Comparison of ENCODE assay signal across 23 cellular contexts in genomic region chr17:7367083-7367482, GRCh38. TPM values are rescaled to one million over a fixed set of nuclear protein-coding genes. Genes with fewer than 3 reads are reported as not detected.
A peak's percentile ranks its signal among the peaks of the same experiment; 100 is the strongest.
DNase-seq lines count a peak whose midpoint lies in the region; ATAC-seq, FAIRE-seq and TF ChIP-seq lines count a peak whose summit lies in the region.
"Had no signal": no experiment of that assay in that cellular context is flagged by ENCODE, and none has a peak within 500 bp of the region (broad histone marks: within the 10 kb centered on the region; RNA-seq: fewer than 3 reads in every experiment).

No MANE protein-coding gene starts in this region.

- H3K4me1 Mint-ChIP-seq in H9, result peaks cover 6 to 24% of the 10 kb centered on the region in 2 experiments
- H3K4me1 Mint-ChIP-seq: CD4-positive, CD25-positive, alpha-beta regulatory T cell; CD8-positive, alpha-beta memory T cell had no signal

- H3K23me2 ChIP-seq in H9 (ENCODE audit: insufficient read length, low read depth, low read length, poor library complexity, severe bottlenecking) (no peaks in the 10 kb centered on the region), H1 (ENCODE audit: low read depth, low read length) (no peaks in the 10 kb centered on the region)

- no CpG with 5 or more reads among the region's 8 CpGs for WGBS in H9 (ENCODE audit: extremely low coverage, insufficient read length, low lambda C conversion rate)
- 63% methylated on average over 7 of the region's 8 CpGs; no CpG with 5 or more reads in 1 of the 2 experiments for WGBS in H1 (ENCODE audit: extremely low coverage in 1 of 2, insufficient coverage in 1 of 2, insufficient read length in 1 of 2, insufficient replicate concordance in 2 of 2, low coverage in 1 of 2, low lambda C conversion rate in 2 of 2, missing lambda C conversion rate in 1 of 2), 2 experiments

- TF ChIP-seq RAD21 in H1 (IDR thresholded peaks at IDR 0.05 in 1 of 2, conservative IDR thresholded peaks at IDR 0.05 in 1 of 2; ENCODE audit: low read depth in 2 of 2, low read length in 2 of 2), result no peak

- H3K18ac ChIP-seq in H9 (ENCODE audit: insufficient read length, low read depth, low read length) (no peak overlapping the region), H1 (ENCODE audit: extremely low read depth, low read length) (no peak overlapping the region; the same call in 1 of the 2 replicates)

- no peak overlapping the region for H2AK5ac ChIP-seq in H9 (ENCODE audit: insufficient read length, low read length)
- no peak overlapping the region for H2AK5ac ChIP-seq in H1 (ENCODE audit: low read depth, low read length)

- no peaks in the 10 kb centered on the region for H3K36me3 ChIP-seq in H1 (ENCODE audit: control insufficient read depth in 2 of 4, insufficient read depth in 4 of 4, low read length in 3 of 4)
- H3K36me3 ChIP-seq in lower lobe of right lung, result no peaks in the 10 kb centered on the region
- H3K36me3 ChIP-seq in brain microvascular endothelial cell (replicated peaks), result no peaks in the 10 kb centered on the region
- no peaks in the 10 kb centered on the region for H3K36me3 ChIP-seq in WERI-Rb-1
- H3K36me3 ChIP-seq: BE2C had no signal

- H2BK15ac ChIP-seq in H9 (ENCODE audit: low read depth, low read length) (no peak overlapping the region), H1 (ENCODE audit: low read length) (no peak overlapping the region)

- no peak overlapping the region for H4K5ac ChIP-seq in H9 (ENCODE audit: insufficient read length, low read depth, low read length)
- no peak overlapping the region for H4K5ac ChIP-seq in H1 (ENCODE audit: insufficient read length, low read depth, low read length)

- H2AFZ ChIP-seq in H9 (ENCODE audit: low read length), result no peak overlapping the region
- no peak overlapping the region for H2AFZ ChIP-seq in H1 (ENCODE audit: low read length)
- H2AFZ ChIP-seq: GM23248 had no signal

- H3K27me3 ChIP-seq in H9 (ENCODE audit: insufficient read depth, low read length) (no peaks in the 10 kb centered on the region), H1 (replicated peaks in 1 of 4; ENCODE audit: control insufficient read depth in 3 of 4, extremely low read depth in 1 of 4, insufficient read depth in 3 of 4, low read length in 3 of 4) (no peaks in the 10 kb centered on the region), lower lobe of right lung (ENCODE audit: low read depth) (no peaks in the 10 kb centered on the region), brain microvascular endothelial cell (replicated peaks) (no peaks in the 10 kb centered on the region), WERI-Rb-1 (ENCODE audit: insufficient read depth, low read depth, severe bottlenecking) (no peaks in the 10 kb centered on the region)
- H3K27me3 ChIP-seq: BE2C had no signal

- no peak overlapping the region for H3K9ac ChIP-seq in H9 (ENCODE audit: extremely low read depth, insufficient read length, low read length)
- H3K9ac ChIP-seq in H1 (replicated peaks in 1 of 4; ENCODE audit: extremely low read depth in 1 of 4, low read depth in 3 of 4, low read length in 3 of 4), result peak overlapping the region in 1 of 4 experiments; percentile 32; a peak in 1 of 7 replicates
- H3K9ac ChIP-seq: GM23248 had no signal

- no peak overlapping the region for H3K56ac ChIP-seq in H9 (ENCODE audit: insufficient read length, low read depth, low read length)
- no peak overlapping the region for H3K56ac ChIP-seq in H1 (replicated peaks; ENCODE audit: insufficient read length, low read depth, low read length)

- H3K4me2 ChIP-seq in H9 (ENCODE audit: insufficient read depth, insufficient read length, low read length) (no peak overlapping the region), H1 (ENCODE audit: insufficient read depth in 1 of 2, low read depth in 2 of 2, low read length in 2 of 2) (no peak overlapping the region)

- no peak overlapping the region for H3K4me3 ChIP-seq in H1 (ENCODE audit: extremely low read depth in 1 of 4, insufficient read depth in 2 of 4, low read depth in 3 of 4, low read length in 4 of 4)
- no peak overlapping the region for H3K4me3 ChIP-seq in lower lobe of right lung
- H3K4me3 ChIP-seq in brain microvascular endothelial cell (ENCODE audit: low read depth, low read length), result no peak overlapping the region
- H3K4me3 ChIP-seq in WERI-Rb-1 (ENCODE audit: low read depth, low read length), result no peak overlapping the region
- H3K4me3 ChIP-seq: GM23248 had no signal

- CTCF ChIA-PET in H1 (lab: Charles Lee; ENCODE audit: partially characterized antibody), result interaction anchor here (1.0 to 1.1 kb wide), 2 partner anchors 11 to 19 kb away, joined by 3 read pairs; no protein-coding TSS in a partner anchor

- in situ Hi-C loops in brain microvascular endothelial cell (cut with HindIII; ENCODE audit: low pct_ligation_motif_present, low sequenced_read_pairs), result no loop called here

- no peak overlapping the region for H2BK5ac ChIP-seq in H9 (ENCODE audit: insufficient read length, low read length)
- no peak overlapping the region for H2BK5ac ChIP-seq in H1 (ENCODE audit: low read depth, low read length)

- no peaks in the 10 kb centered on the region for H3K36me3 Mint-ChIP-seq in H9 (ENCODE audit: insufficient read depth in 1 of 3, low read depth in 3 of 3)
- H3K36me3 Mint-ChIP-seq: CD4-positive, CD25-positive, alpha-beta regulatory T cell; CD8-positive, alpha-beta memory T cell had no signal

- TF ChIP-seq POLR2A in H1 (IDR thresholded peaks at IDR 0.05; ENCODE audit: control extremely low read depth in 1 of 2, low read depth in 2 of 2, low read length in 2 of 2), result no peak

- H4K20me1 ChIP-seq in H9 (ENCODE audit: control insufficient read depth, insufficient read depth, insufficient read length) (no peaks in the 10 kb centered on the region), H1 (replicated peaks in 1 of 2; ENCODE audit: control insufficient read depth in 1 of 2, insufficient read depth in 2 of 2, low read length in 2 of 2) (no peaks in the 10 kb centered on the region)

- no peak for TF ChIP-seq EP300 in H1 (IDR thresholded peaks at IDR 0.05; ENCODE audit: borderline replicate concordance in 1 of 2, low read depth in 2 of 2, low read length in 2 of 2)

- H3K4me1 ChIP-seq in H9 (ENCODE audit: insufficient read depth, low read length) (peaks cover 5% of the 10 kb centered on the region; the same call in 1 of the 2 replicates), H1 (replicated peaks in 1 of 4; ENCODE audit: control insufficient read depth in 3 of 4, insufficient read depth in 4 of 4, low read length in 3 of 4) (peaks cover 0 to 11% (median 4%) of the 10 kb centered on the region in 4 experiments; a peak in 5 of 7 replicates), lower lobe of right lung (no peaks in the 10 kb centered on the region)
- H3K4me1 ChIP-seq: BE2C had no signal

- no peaks in the 10 kb centered on the region for H3K9me3 Mint-ChIP-seq in H9
- H3K9me3 Mint-ChIP-seq: CD4-positive, CD25-positive, alpha-beta regulatory T cell; CD8-positive, alpha-beta memory T cell had no signal

- no peak overlapping the region for H2BK12ac ChIP-seq in H9 (ENCODE audit: insufficient read length, low read depth, low read length)
- peak overlapping the region; percentile 27; the same call in 1 of the 2 replicates for H2BK12ac ChIP-seq in H1 (ENCODE audit: low read depth, low read length)

- no peak for ATAC-seq in lower lobe of right lung

- no peak overlapping the region for H3K14ac ChIP-seq in H9 (ENCODE audit: insufficient read depth, low read length)
- H3K14ac ChIP-seq in H1 (ENCODE audit: insufficient read length), result no peak overlapping the region

- no peak for TF ChIP-seq CTCF in H9 (conservative IDR thresholded peaks at IDR 0.05)
- TF ChIP-seq CTCF in H1 (IDR thresholded peaks at IDR 0.05; ENCODE audit: control extremely low read depth in 1 of 3, insufficient read depth in 1 of 3, low read depth in 1 of 3, low read length in 3 of 3), result no peak
- no peak for TF ChIP-seq CTCF in lower lobe of right lung (IDR thresholded peaks at IDR 0.05)
- TF ChIP-seq CTCF in brain microvascular endothelial cell (IDR thresholded peaks at IDR 0.05; ENCODE audit: low read depth, low read length, missing control alignments), result no peak
- no peak for TF ChIP-seq CTCF in WERI-Rb-1 (IDR thresholded peaks at IDR 0.05; ENCODE audit: low read depth, low read length)

- H3T11ph ChIP-seq in H9 (ENCODE audit: low read length), result no peak overlapping the region

- H2BK120ac ChIP-seq in H9 (ENCODE audit: low read depth, low read length, poor library complexity, severe bottlenecking) (no peak overlapping the region), H1 (replicated peaks; ENCODE audit: low read depth, low read length) (no peak overlapping the region)

- H4K91ac ChIP-seq in H9 (ENCODE audit: insufficient read length, low read depth, low read length) (no peak overlapping the region), H1 (replicated peaks; ENCODE audit: insufficient read length, low read length) (no peak overlapping the region)

- H2BK20ac ChIP-seq in H9 (ENCODE audit: low read depth, low read length, poor library complexity, severe bottlenecking) (no peak overlapping the region), H1 (ENCODE audit: low read length) (no peak overlapping the region)

- peaks cover 6% of the 10 kb centered on the region; the same call in 1 of the 2 replicates for H3K27me3 Mint-ChIP-seq in H9 (ENCODE audit: low read depth)

- H3K79me1 ChIP-seq in H9 (ENCODE audit: insufficient read depth, low read depth, low read length, poor library complexity, severe bottlenecking), result no peaks in the 10 kb centered on the region
- H3K79me1 ChIP-seq in H1 (ENCODE audit: low read depth, low read length), result no peaks in the 10 kb centered on the region

- POLR2A ChIA-PET in H1 (lab: Charles Lee; ENCODE audit: partially characterized antibody), result interaction anchor here (0.8 to 2.7 kb wide), 3 partner anchors 12 to 214 kb away, joined by 3 to 10 read pairs (median 3); partner anchors contain the start of gene TMEM95

- H3K4me3 Mint-ChIP-seq in H9, result no peak overlapping the region; a peak in 1 of 5 replicates
- H3K4me3 Mint-ChIP-seq: CD4-positive, CD25-positive, alpha-beta regulatory T cell; CD8-positive, alpha-beta memory T cell had no signal

- FAIRE-seq in H1 (lab: Jason Lieb, UNC), result no peak
- FAIRE-seq: A204.1, G401.6, GM12891, GM19239 had no signal

- H3K9me3 ChIP-seq in H9 (ENCODE audit: control insufficient read depth, low read depth, low read length) (no peaks in the 10 kb centered on the region), H1 (ENCODE audit: insufficient read depth in 2 of 2, low read depth in 1 of 2, low read length in 1 of 2) (no peaks in the 10 kb centered on the region), lower lobe of right lung (no peaks in the 10 kb centered on the region), WERI-Rb-1 (ENCODE audit: severe bottlenecking) (no peaks in the 10 kb centered on the region)
- H3K9me3 ChIP-seq: BE2C had no signal

- DNase-seq in H9 (peak; percentile 74), H1 (ENCODE audit: low read depth in 1 of 2, low spot score in 2 of 2) (no peak), islet precursor cell (peak; percentile 50), lower lobe of right lung (no peak), brain microvascular endothelial cell (no peak), WERI-Rb-1 (no peak)
- DNase-seq: ACHN; BE2C; C1 segment of cervical spinal cord; CD4-positive, CD25-positive, alpha-beta regulatory T cell; CD8-positive, alpha-beta memory T cell; COR-L47; DMS 273 treated with DMSO at 0.1 percent for 48 hours; DMS53; DND-41; EL; GM23248; H7 had no signal

- peak overlapping the region in 1 of 3 experiments; percentile 67; a peak in 2 of 7 replicates for H3K27ac Mint-ChIP-seq in H9
- H3K27ac Mint-ChIP-seq: CD4-positive, CD25-positive, alpha-beta regulatory T cell had no signal

- H3K27ac ChIP-seq in H9 (ENCODE audit: insufficient read length, low read depth, low read length), result no peak overlapping the region
- H3K27ac ChIP-seq in H1 (ENCODE audit: low read depth, low read length), result no peak overlapping the region
- no peak overlapping the region for H3K27ac ChIP-seq in lower lobe of right lung
- no peak overlapping the region for H3K27ac ChIP-seq in brain microvascular endothelial cell
- H3K27ac ChIP-seq in WERI-Rb-1, result no peak overlapping the region
- H3K27ac ChIP-seq: GM23248 had no signal

- H3K23ac ChIP-seq in H9 (ENCODE audit: insufficient read length, low read depth, low read length), result no peak overlapping the region
- no peak overlapping the region for H3K23ac ChIP-seq in H1 (ENCODE audit: insufficient read length)

- H3K4ac ChIP-seq in H9 (ENCODE audit: low read depth, low read length) (no peak overlapping the region), H1 (replicated peaks; ENCODE audit: insufficient read length, low read depth, low read length) (peak overlapping the region; percentile 69)

- H4K8ac ChIP-seq in H9 (replicated peaks; ENCODE audit: insufficient read length, low read depth, low read length) (no peak overlapping the region), H1 (ENCODE audit: extremely low read depth, insufficient read depth, low read length) (0 out of 2 replicates have a peak overlapping the region, but pooled peaks have one; percentile 68)

- intact Hi-C loops in lower lobe of right lung (cut with DNase I), result no loop called here

- H3K79me2 ChIP-seq in H9 (ENCODE audit: insufficient read depth, low read length), result no peaks in the 10 kb centered on the region
- no peaks in the 10 kb centered on the region for H3K79me2 ChIP-seq in H1 (ENCODE audit: control insufficient read depth in 1 of 2, insufficient read depth in 2 of 2, low read length in 2 of 2)

RNA-seq across cellular contexts. Expression of gene TMEM95, which starts 12.1 kb away (rescaled TPM):
- total RNA-seq in H9 (2021) (not detected in 2 replicates), lower lobe of right lung (not detected)
- total RNA-seq in H1 (2021; fragmentation: NEBNext Ultra II Directional; extraction: Animal tissue kit (Norgen Biotek cat#: 25700)), result 0.38 TPM in 1 of 2 replicates, not detected in the other
- not detected in 2 replicates for polyA plus RNA-seq in H1 (2011; rRNA removed)
- polyA plus RNA-seq in H1 (2011; cell fraction: cytosol; rRNA removed), result not detected
- polyA plus RNA-seq in H1 (2011; cell fraction: nucleus; rRNA removed), result not detected
- not detected in 4 replicates for polyA plus RNA-seq in H1 (2012, experiment 1 of 2)
- not detected for polyA plus RNA-seq in H1 (2012, experiment 2 of 2)
- polyA plus RNA-seq in H1 (2013, experiment 1 of 2), result not detected
- not detected for polyA plus RNA-seq in H1 (2013, experiment 2 of 2)
- polyA minus RNA-seq in H1 (2011; rRNA and poly(A)+ RNA removed), result not detected in 2 replicates
- not detected for polyA minus RNA-seq in H1 (2011; cell fraction: cytosol; rRNA and poly(A)+ RNA removed)
- polyA minus RNA-seq in H1 (2011; cell fraction: nucleus; rRNA and poly(A)+ RNA removed), result not detected
- total RNA-seq: CD4-positive, CD25-positive, alpha-beta regulatory T cell; CD8-positive, alpha-beta memory T cell; GM23248; H7; HT-29 had no signal
- polyA plus RNA-seq: CD4-positive, CD25-positive, alpha-beta regulatory T cell; CD8-positive, alpha-beta memory T cell; GM23248 had no signal

RNA-seq across cellular contexts. Expression of gene TNK1, which starts 13.8 kb away (rescaled TPM):
- total RNA-seq in H9 (2021) (10.1 and 11.2 TPM in 2 replicates), lower lobe of right lung (4.1 TPM)
- 7.6 and 8.7 TPM in 2 replicates for total RNA-seq in H1 (2021; fragmentation: NEBNext Ultra II Directional; extraction: Animal tissue kit (Norgen Biotek cat#: 25700))
- polyA plus RNA-seq in H1 (2011; rRNA removed), result 9.5 and 13.4 TPM in 2 replicates
- polyA plus RNA-seq in H1 (2011; cell fraction: cytosol; rRNA removed), result 11.4 TPM
- polyA plus RNA-seq in H1 (2011; cell fraction: nucleus; rRNA removed), result 29.0 TPM
- 4.3 to 9.7 TPM (median 7.4 TPM) in 4 replicates for polyA plus RNA-seq in H1 (2012, experiment 1 of 2)
- 10.4 TPM for polyA plus RNA-seq in H1 (2012, experiment 2 of 2)
- polyA plus RNA-seq in H1 (2013, experiment 1 of 2), result 4.5 TPM
- polyA plus RNA-seq in H1 (2013, experiment 2 of 2), result 4.4 TPM
- polyA minus RNA-seq in H1 (2011; rRNA and poly(A)+ RNA removed), result 10.3 and 12.6 TPM in 2 replicates
- 8.7 TPM for polyA minus RNA-seq in H1 (2011; cell fraction: cytosol; rRNA and poly(A)+ RNA removed)
- 15.5 TPM for polyA minus RNA-seq in H1 (2011; cell fraction: nucleus; rRNA and poly(A)+ RNA removed)

RNA-seq across cellular contexts. Expression of gene KCTD11, which starts 15.1 kb away (rescaled TPM):
- total RNA-seq in H9 (2021) (5.3 and 5.6 TPM in 2 replicates), lower lobe of right lung (11.0 TPM)
- total RNA-seq in H1 (2021; fragmentation: NEBNext Ultra II Directional; extraction: Animal tissue kit (Norgen Biotek cat#: 25700)), result 8.7 and 9.2 TPM in 2 replicates
- polyA plus RNA-seq in H1 (2011; rRNA removed), result 8.6 and 11.7 TPM in 2 replicates
- polyA plus RNA-seq in H1 (2011; cell fraction: cytosol; rRNA removed), result 8.3 TPM
- polyA plus RNA-seq in H1 (2011; cell fraction: nucleus; rRNA removed), result 7.2 TPM
- polyA plus RNA-seq in H1 (2012, experiment 1 of 2), result 8.6 to 9.4 TPM (median 9.2 TPM) in 4 replicates
- 11.2 TPM for polyA plus RNA-seq in H1 (2012, experiment 2 of 2)
- polyA plus RNA-seq in H1 (2013, experiment 1 of 2), result 4.6 TPM
- polyA plus RNA-seq in H1 (2013, experiment 2 of 2), result 4.5 TPM
- 6.0 and 7.7 TPM in 2 replicates for polyA minus RNA-seq in H1 (2011; rRNA and poly(A)+ RNA removed)
- 3.0 TPM for polyA minus RNA-seq in H1 (2011; cell fraction: cytosol; rRNA and poly(A)+ RNA removed)
- polyA minus RNA-seq in H1 (2011; cell fraction: nucleus; rRNA and poly(A)+ RNA removed), result 5.4 TPM

RNA-seq across cellular contexts. Expression of gene PLSCR3, which starts 27.2 kb away (rescaled TPM):
- total RNA-seq in H9 (2021) (31.5 and 32.1 TPM in 2 replicates), lower lobe of right lung (27.1 TPM)
- total RNA-seq in H1 (2021; fragmentation: NEBNext Ultra II Directional; extraction: Animal tissue kit (Norgen Biotek cat#: 25700)), result 35.7 and 38.7 TPM in 2 replicates
- polyA plus RNA-seq in H1 (2011; rRNA removed), result 36.1 and 69.0 TPM in 2 replicates
- 21.9 TPM for polyA plus RNA-seq in H1 (2011; cell fraction: cytosol; rRNA removed)
- 61.5 TPM for polyA plus RNA-seq in H1 (2011; cell fraction: nucleus; rRNA removed)
- polyA plus RNA-seq in H1 (2012, experiment 1 of 2), result 21.3 to 44.2 TPM (median 42.6 TPM) in 4 replicates
- 53.7 TPM for polyA plus RNA-seq in H1 (2012, experiment 2 of 2)
- polyA plus RNA-seq in H1 (2013, experiment 1 of 2), result 52.2 TPM
- 48.2 TPM for polyA plus RNA-seq in H1 (2013, experiment 2 of 2)
- 7.4 and 14.2 TPM in 2 replicates for polyA minus RNA-seq in H1 (2011; rRNA and poly(A)+ RNA removed)
- 25.2 TPM for polyA minus RNA-seq in H1 (2011; cell fraction: cytosol; rRNA and poly(A)+ RNA removed)
- 21.0 TPM for polyA minus RNA-seq in H1 (2011; cell fraction: nucleus; rRNA and poly(A)+ RNA removed)

RNA-seq across cellular contexts. Expression of gene ACAP1, which starts 30.8 kb away (rescaled TPM):
- total RNA-seq in H9 (2021), result 15.5 and 18.2 TPM in 2 replicates
- total RNA-seq in H1 (2021; fragmentation: NEBNext Ultra II Directional; extraction: Animal tissue kit (Norgen Biotek cat#: 25700)), result 45.1 and 49.2 TPM in 2 replicates
- polyA plus RNA-seq in H1 (2011; rRNA removed), result 11.9 and 18.0 TPM in 2 replicates
- 21.2 TPM for polyA plus RNA-seq in H1 (2011; cell fraction: cytosol; rRNA removed)
- 48.4 TPM for polyA plus RNA-seq in H1 (2011; cell fraction: nucleus; rRNA removed)
- polyA plus RNA-seq in H1 (2012, experiment 1 of 2), result 17.1 to 31.0 TPM (median 26.1 TPM) in 4 replicates
- polyA plus RNA-seq in H1 (2012, experiment 2 of 2), result 15.8 TPM
- polyA plus RNA-seq in H1 (2013, experiment 1 of 2), result 41.6 TPM
- 42.2 TPM for polyA plus RNA-seq in H1 (2013, experiment 2 of 2)
- polyA minus RNA-seq in H1 (2011; rRNA and poly(A)+ RNA removed), result 9.9 and 20.3 TPM in 2 replicates
- 11.6 TPM for polyA minus RNA-seq in H1 (2011; cell fraction: cytosol; rRNA and poly(A)+ RNA removed)
- polyA minus RNA-seq in H1 (2011; cell fraction: nucleus; rRNA and poly(A)+ RNA removed), result 10.8 TPM
- total RNA-seq in lower lobe of right lung, result 26.5 TPM
- total RNA-seq: HT-29 had no signal

Comparison
In these comparisons a context has a peak if more than half of its experiments do, and no peak if none do; other contexts are left out.
1. DNase-seq: peak in H9 (single experiment) and islet precursor cell (single experiment); none in H1 (0 of 2), lower lobe of right lung (single experiment), brain microvascular endothelial cell (single experiment) and WERI-Rb-1 (single experiment).